ENCODE assay signal across 8 cellular contexts in genomic region chr2:38875576-38876367, GRCh38. TPM values are rescaled to one million over a fixed set of nuclear protein-coding genes. Genes with fewer than 3 reads are reported as not detected.
DNase-seq lines count a peak whose midpoint lies in the region; ATAC-seq and TF ChIP-seq lines count a peak whose summit lies in the region.

TSS of gene DHX57 (minus strand) at chr2:38875934. CDS start at chr2:38868405, 7,529 bp downstream.
TSS of gene MORN2 (plus strand) at chr2:38875976.

- H3K4me2 ChIP-seq in SK-N-SH: peak within 1 kb of the TSS; percentile 87

- H2AFZ ChIP-seq in SK-N-SH (ENCODE audit: low read depth): peak within 1 kb of the TSS; percentile 93

- peak within 1 kb of the TSS; percentile 92 for H3K27ac Mint-ChIP-seq in HFFc6
- peak within 1 kb of the TSS; percentile 95 for H3K27ac Mint-ChIP-seq in activated naive CD4-positive, alpha-beta T cell treated with anti-CD3 and anti-CD28 coated beads, Interleukin-2, amount 50 U/mL, for 24 hours

- TF ChIP-seq RAD21 in SK-N-SH (IDR thresholded peaks at IDR 0.05; ENCODE audit: low read length): no peak

- H3K27me3 ChIP-seq in SK-N-SH (ENCODE audit: insufficient read depth) (no peaks in the 10 kb centered on the region), ovary (no peaks in the 10 kb centered on the region), thoracic aorta (replicated peaks; ENCODE audit: insufficient read depth) (no peaks in the 10 kb centered on the region)

- H3K4me1 ChIP-seq in SK-N-SH (ENCODE audit: control insufficient read depth in 1 of 2, insufficient read depth in 2 of 2, low read depth in 1 of 2, low read length in 1 of 2) (peaks cover 0 to 7% of the 10 kb centered on the region in 2 experiments; a peak in 2 of 4 replicates), ovary (ENCODE audit: insufficient read depth) (peaks cover 2% of the 10 kb centered on the region), thoracic aorta (ENCODE audit: control insufficient read depth in 1 of 2, low read depth in 2 of 2) (peaks cover 5 to 15% of the 10 kb centered on the region in 2 donors)

- no peak for TF ChIP-seq EP300 in SK-N-SH (IDR thresholded peaks at IDR 0.05; ENCODE audit: borderline replicate concordance in 1 of 2, low read depth in 1 of 2, low read length in 1 of 2)
- TF ChIP-seq EP300 in ovary (IDR thresholded peaks at IDR 0.05): no peak

- H3K36me3 ChIP-seq in SK-N-SH (replicated peaks in 1 of 2; ENCODE audit: control insufficient read depth in 1 of 2, insufficient read depth in 2 of 2, low read length in 1 of 2) (peaks cover 6% of the 10 kb centered on the region in 2 experiments), ovary (no peaks in the 10 kb centered on the region), thoracic aorta (peaks cover 4% of the 10 kb centered on the region)

- no peaks in the 10 kb centered on the region; the same call in 1 of the 2 replicates for H3K9me3 Mint-ChIP-seq in HFFc6
- H3K9me3 Mint-ChIP-seq in activated naive CD4-positive, alpha-beta T cell treated with anti-CD3 and anti-CD28 coated beads, Interleukin-2, amount 50 U/mL, for 24 hours: peaks cover 7% of the 10 kb centered on the region

- H3K27ac ChIP-seq in SK-N-SH (ENCODE audit: low read depth in 2 of 2, low read length in 1 of 2): peak within 1 kb of the TSS; percentile 62 to 81
- H3K27ac ChIP-seq in ovary: peak within 1 kb of the TSS; percentile 26 to 43
- H3K27ac ChIP-seq in thoracic aorta: peak within 1 kb of the TSS; percentile 24 to 48

- H4K20me1 ChIP-seq in SK-N-SH (ENCODE audit: insufficient read depth): no peaks in the 10 kb centered on the region

- H3K4me3 ChIP-seq in SK-N-SH (ENCODE audit: low read depth in 2 of 2, low read length in 1 of 2): peak within 1 kb of the TSS; percentile 78 to 95
- H3K4me3 ChIP-seq in ovary: peak within 1 kb of the TSS; percentile 64
- H3K4me3 ChIP-seq in thoracic aorta: peak within 1 kb of the TSS; percentile 79

- H3K36me3 Mint-ChIP-seq in HFFc6 (ENCODE audit: low read depth): peaks cover 22% of the 10 kb centered on the region
- peaks cover 15% of the 10 kb centered on the region for H3K36me3 Mint-ChIP-seq in activated naive CD4-positive, alpha-beta T cell treated with anti-CD3 and anti-CD28 coated beads, Interleukin-2, amount 50 U/mL, for 24 hours

- CTCF ChIA-PET in GM10248 (lab: Yijun Ruan, JAX) (interaction anchor here (0.7 to 1.2 kb wide), 7 partner anchors 10 to 118 kb away, joined by 3 to 5 read pairs (median 3); no protein-coding TSS in a partner anchor), SK-N-SH (lab: Yijun Ruan, JAX) (interaction anchor here (1.1 to 1.3 kb wide), 2 partner anchors 57 to 72 kb away, joined by 3 to 5 read pairs; no protein-coding TSS in a partner anchor)

- H3K9me3 ChIP-seq in SK-N-SH (peaks cover 8% of the 10 kb centered on the region; the same call in 1 of the 2 replicates), ovary (no peaks in the 10 kb centered on the region), thoracic aorta (no peaks in the 10 kb centered on the region)

- 1% methylated on average over 32 of the region's 52 CpGs for WGBS in SK-N-SH (ENCODE audit: low lambda C conversion rate)
- 0 to 2% (median 1%) methylated on average over 30 to 52 of the region's 52 CpGs for WGBS in ovary, 3 donors

- peak; percentile 98 for ATAC-seq in Right ventricle myocardium inferior
- ATAC-seq in thoracic aorta (ENCODE audit: insufficient number of reproducible peaks, low FRiP score, low read depth): peak; percentile 74

- peaks cover 52% of the 10 kb centered on the region for H3K79me2 ChIP-seq in SK-N-SH (ENCODE audit: insufficient read depth)

- H3K4me1 Mint-ChIP-seq in HFFc6 (ENCODE audit: low read depth): peaks cover 28% of the 10 kb centered on the region
- peaks cover 36% of the 10 kb centered on the region for H3K4me1 Mint-ChIP-seq in activated naive CD4-positive, alpha-beta T cell treated with anti-CD3 and anti-CD28 coated beads, Interleukin-2, amount 50 U/mL, for 24 hours

- DNase-seq in GM10248 (ENCODE audit: extremely low spot score) (peak; percentile 95), HFFc6 (peak; percentile 78), MV-4-11 (lab: John Stamatoyannopoulos, UW) (peak; percentile 67), SK-N-SH (peak; percentile 96), Right ventricle myocardium inferior (ENCODE audit: missing footprints) (peak; percentile 93), ovary (peak; percentile 83 to 92 (median 88)), thoracic aorta (ENCODE audit: low spot score) (peak; percentile 67)

- no peaks in the 10 kb centered on the region for H3K9me2 ChIP-seq in SK-N-SH

- no peaks in the 10 kb centered on the region for H3F3A ChIP-seq in SK-N-SH (replicated peaks; ENCODE audit: insufficient read depth)

- TF ChIP-seq CTCF in GM10248 (IDR thresholded peaks at IDR 0.05; ENCODE audit: control extremely low read depth, extremely low read depth, low read depth, missing control alignments) (no peak), HFFc6 (IDR thresholded peaks at IDR 0.05) (no peak), SK-N-SH (IDR thresholded peaks at IDR 0.05) (no peak), ovary (IDR thresholded peaks at IDR 0.05) (no peak), thoracic aorta (IDR thresholded peaks at IDR 0.05) (no peak)

- peak within 1 kb of the TSS; percentile 93 for H3K4me3 Mint-ChIP-seq in HFFc6
- peak within 1 kb of the TSS; percentile 99 for H3K4me3 Mint-ChIP-seq in activated naive CD4-positive, alpha-beta T cell treated with anti-CD3 and anti-CD28 coated beads, Interleukin-2, amount 50 U/mL, for 24 hours

- TF ChIP-seq POLR2A in ovary (IDR thresholded peaks at IDR 0.05): no peak

- H3K9ac ChIP-seq in SK-N-SH: peak within 1 kb of the TSS; percentile 76

- H3K27me3 Mint-ChIP-seq in HFFc6 (ENCODE audit: insufficient read depth): no peaks in the 10 kb centered on the region
- no peaks in the 10 kb centered on the region for H3K27me3 Mint-ChIP-seq in activated naive CD4-positive, alpha-beta T cell treated with anti-CD3 and anti-CD28 coated beads, Interleukin-2, amount 50 U/mL, for 24 hours

- POLR2A ChIA-PET in GM10248 (lab: Yijun Ruan, JAX) (interaction anchor here (0.6 to 1.2 kb wide), 3 partner anchors 11 to 1250 kb away, joined by 3 to 4 read pairs (median 3); partner anchors contain the start of gene SRSF7), SK-N-SH (lab: Yijun Ruan, JAX) (interaction anchor here (1.8 kb wide), 1 partner anchor 124 kb away, joined by 14 read pairs; the partner anchor contains the start of gene SRSF7)

- intact Hi-C loops in Right ventricle myocardium inferior (cut with DNase I): no loop called here
- intact Hi-C loops in ovary (cut with DNase I): no loop called here

TF ChIP-seq in SK-N-SH, 30 proteins besides CTCF, POLR2A, EP300 and RAD21 (continues in another document):
- TF ChIP-seq MEF2A (IDR thresholded peaks at IDR 0.05; ENCODE audit: borderline replicate concordance, low read depth) (no peak), RCOR1 (IDR thresholded peaks at IDR 0.05; ENCODE audit: low read length) (no peak; the same call in 1 of the 2 replicates), NFIC (IDR thresholded peaks at IDR 0.05; ENCODE audit: borderline replicate concordance) (no peak), MXI1 (IDR thresholded peaks at IDR 0.05; ENCODE audit: low read depth, low read length) (peak; percentile 82; the same call in 1 of the 2 replicates), USF1 (IDR thresholded peaks at IDR 0.05; ENCODE audit: borderline replicate concordance, low read depth) (no peak), NRF1 (IDR thresholded peaks at IDR 0.05; ENCODE audit: low read depth, low read length) (0 out of 2 replicates have a peak, but pooled peaks have one; percentile 21), USF2 (IDR thresholded peaks at IDR 0.05; ENCODE audit: borderline replicate concordance, low read depth, low read length) (no peak), SIN3A (IDR thresholded peaks at IDR 0.05; ENCODE audit: borderline replicate concordance, low read depth, low read length) (peak; percentile 91), FOXM1 (IDR thresholded peaks at IDR 0.05; ENCODE audit: low read depth) (no peak)
- TF ChIP-seq, protein P1, sequence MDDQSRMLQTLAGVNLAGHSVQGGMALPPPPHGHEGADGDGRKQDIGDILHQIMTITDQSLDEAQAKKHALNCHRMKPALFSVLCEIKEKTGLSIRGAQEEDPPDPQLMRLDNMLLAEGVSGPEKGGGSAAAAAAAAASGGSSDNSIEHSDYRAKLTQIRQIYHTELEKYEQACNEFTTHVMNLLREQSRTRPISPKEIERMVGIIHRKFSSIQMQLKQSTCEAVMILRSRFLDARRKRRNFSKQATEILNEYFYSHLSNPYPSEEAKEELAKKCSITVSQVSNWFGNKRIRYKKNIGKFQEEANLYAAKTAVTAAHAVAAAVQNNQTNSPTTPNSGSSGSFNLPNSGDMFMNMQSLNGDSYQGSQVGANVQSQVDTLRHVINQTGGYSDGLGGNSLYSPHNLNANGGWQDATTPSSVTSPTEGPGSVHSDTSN (IDR thresholded peaks at IDR 0.05): no peak

RNA-seq across cellular contexts. Expression of gene DHX57, which starts in this region (rescaled TPM):
- total RNA-seq in HFFc6 (2021; fragmentation: NEBNext Ultra II Directional; extraction: Animal tissue kit (Norgen Biotek cat#: 25700)): 10 to 100 TPM; 16.4 to 24.1 (median 20.4) TPM
- polyA plus RNA-seq in SK-N-SH (2012; rRNA removed): 12.3 and 13.8 TPM in 2 replicates
- polyA plus RNA-seq in SK-N-SH (2012; cell fraction: cytosol; rRNA removed): 12.7 and 13.1 TPM in 2 replicates
- polyA plus RNA-seq in SK-N-SH (2012; cell fraction: nucleus; rRNA removed): 21.8 and 29.5 TPM in 2 replicates
- 7.8 TPM for total RNA-seq in Right ventricle myocardium inferior
- 10 to 100 TPM in 6 of 7 donors, 1 to 10 TPM in 1; 8.7 to 24.4 (median 16.9) TPM for total RNA-seq in ovary
- 10 to 100 TPM; 10.6 to 16.5 TPM for polyA plus RNA-seq in ovary
- 10 to 100 TPM; 11.9 to 50.4 TPM for total RNA-seq in thoracic aorta

RNA-seq across cellular contexts. Expression of gene MORN2, which starts in this region (rescaled TPM):
- total RNA-seq in HFFc6 (2021; fragmentation: NEBNext Ultra II Directional; extraction: Animal tissue kit (Norgen Biotek cat#: 25700)): 10 to 100 TPM; 15.1 to 23.0 (median 19.4) TPM
- polyA plus RNA-seq in SK-N-SH (2012; rRNA removed): 23.2 and 23.7 TPM in 2 replicates
- 37.3 and 55.2 TPM in 2 replicates for polyA plus RNA-seq in SK-N-SH (2012; cell fraction: cytosol; rRNA removed)
- 3.8 and 6.2 TPM in 2 replicates for polyA plus RNA-seq in SK-N-SH (2012; cell fraction: nucleus; rRNA removed)
- 21.4 TPM for total RNA-seq in Right ventricle myocardium inferior
- total RNA-seq in ovary: 10 to 100 TPM; 12.9 to 46.9 (median 15.9) TPM
- 10 to 100 TPM; 25.7 to 31.8 TPM for polyA plus RNA-seq in ovary
- total RNA-seq in thoracic aorta: 10 to 100 TPM in 1 of 2 donors, 1 to 10 TPM in 1; 3.4 to 15.5 TPM

Comparison
In these comparisons a context has a peak if more than half of its experiments do, and no peak if none do; other contexts are left out.
1. Peak in every context shown above with its lines: DNase-seq, ATAC-seq, H3K4me3 ChIP-seq and H3K27ac ChIP-seq.